In genomic region chr3:172550347-172550943, GRCh38 we compare ENCODE assay signal across 9 cellular contexts. TPM values are rescaled to one million over a fixed set of nuclear protein-coding genes. Genes with fewer than 3 reads are reported as not detected.
A peak's percentile ranks its signal among the peaks of the same experiment; 100 is the strongest.
DNase-seq lines count a peak whose midpoint lies in the region; ATAC-seq and TF ChIP-seq lines count a peak whose summit lies in the region.
"Had no signal": no experiment of that assay in that cellular context is flagged by ENCODE, and none has a peak within 500 bp of the region (broad histone marks: within the 10 kb centered on the region; RNA-seq: fewer than 3 reads in every experiment).

No MANE protein-coding gene starts in this region.

- peak overlapping the region; percentile 37 for H3K4me3 Mint-ChIP-seq in activated CD4-positive, alpha-beta T cell treated with anti-CD3 and anti-CD28 coated beads, Interleukin-2, amount 10 ng/mL, durations not matched to agents 24 days and 14 days

- no peak overlapping the region for H3K27ac ChIP-seq in fibroblast of lung (ENCODE audit: insufficient read depth, low read length)

- H3K9me3 Mint-ChIP-seq in activated CD4-positive, alpha-beta T cell treated with anti-CD3 and anti-CD28 coated beads, Interleukin-2, amount 10 ng/mL, durations not matched to agents 24 days and 14 days, result peaks cover 9% of the 10 kb centered on the region

- H3K4me2 ChIP-seq in fibroblast of lung (ENCODE audit: extremely low read depth, insufficient read depth, low read length), result no peak overlapping the region

- H3K9me3 ChIP-seq in fibroblast of lung (ENCODE audit: control insufficient read depth, insufficient read depth, low read depth, low read length), result no peaks in the 10 kb centered on the region

- peaks cover 58% of the 10 kb centered on the region for H3K4me1 Mint-ChIP-seq in activated CD4-positive, alpha-beta T cell treated with anti-CD3 and anti-CD28 coated beads, Interleukin-2, amount 10 ng/mL, durations not matched to agents 24 days and 14 days

- H3K9ac ChIP-seq in fibroblast of lung (ENCODE audit: insufficient read depth, low read length), result no peak overlapping the region

- ATAC-seq in HG03432 (IDR thresholded peaks at IDR 0.05; ENCODE audit: unreplicated experiment), result peak; percentile 85

- no peaks in the 10 kb centered on the region for H3K27me3 Mint-ChIP-seq in activated CD4-positive, alpha-beta T cell treated with anti-CD3 and anti-CD28 coated beads, Interleukin-2, amount 10 ng/mL, durations not matched to agents 24 days and 14 days

- H4K20me1 ChIP-seq in fibroblast of lung (ENCODE audit: control insufficient read depth, extremely low read depth, insufficient read depth, low read length), result no peaks in the 10 kb centered on the region

- DNase-seq in GM04503 (ENCODE audit: low read depth) (peak; percentile 37), fibroblast of lung (ENCODE audit: low read depth in 2 of 2) (peak; percentile 79 to 97), SKM-1 treated with dmso at 0.1 percent for 144 hours (lab: John Stamatoyannopoulos, UW; ENCODE audit: unreplicated experiment) (no peak), NCI-H1694 (lab: John Stamatoyannopoulos, UW) (no peak), mucosa of gallbladder (ENCODE audit: low spot score) (no peak)
- DNase-seq in activated CD4-positive, alpha-beta T cell treated with anti-CD3 and anti-CD28 coated beads, Interleukin-2, amount 10 ng/mL, durations not matched to agents 24 days and 14 days, result peak; percentile 87
- DNase-seq in stimulated activated CD8-positive, alpha-beta memory T cell treated with anti-CD3 and anti-CD28 coated beads, Interleukin-15, amount 100 ng/mL, for 4 hours (ENCODE audit: low read depth in 2 of 2), result peak; percentile 36 to 80

- H3K4me1 ChIP-seq in fibroblast of lung (ENCODE audit: control insufficient read depth, extremely low read depth, insufficient read depth, low read length), result no peaks in the 10 kb centered on the region

- H3K36me3 ChIP-seq in fibroblast of lung (ENCODE audit: control insufficient read depth, insufficient read depth, low read length), result no peaks in the 10 kb centered on the region

- H2AFZ ChIP-seq in fibroblast of lung (ENCODE audit: low read length), result no peak overlapping the region

- TF ChIP-seq CTCF in fibroblast of lung (conservative IDR thresholded peaks at IDR 0.05 in 1 of 2, IDR thresholded peaks at IDR 0.05 in 1 of 2; ENCODE audit: low read depth in 1 of 2, low read length in 2 of 2), result no peak

- H3K36me3 Mint-ChIP-seq in activated CD4-positive, alpha-beta T cell treated with anti-CD3 and anti-CD28 coated beads, Interleukin-2, amount 10 ng/mL, durations not matched to agents 24 days and 14 days (ENCODE audit: low read depth), result peaks cover 2% of the 10 kb centered on the region

- H3K4me3 ChIP-seq in fibroblast of lung (replicated peaks in 1 of 4; ENCODE audit: control extremely low read depth in 1 of 4, insufficient read depth in 1 of 4, low read depth in 3 of 4, low read length in 4 of 4), result no peak overlapping the region

- H3K27me3 ChIP-seq in fibroblast of lung (ENCODE audit: control insufficient read depth, insufficient read depth, low read length), result no peaks in the 10 kb centered on the region

- H3K79me2 ChIP-seq in fibroblast of lung (ENCODE audit: control insufficient read depth, insufficient read depth, low read length), result no peaks in the 10 kb centered on the region

- peak overlapping the region; percentile 82 for H3K27ac Mint-ChIP-seq in activated CD4-positive, alpha-beta T cell treated with anti-CD3 and anti-CD28 coated beads, Interleukin-2, amount 10 ng/mL, durations not matched to agents 24 days and 14 days

- intact Hi-C loops in activated CD4-positive, alpha-beta T cell treated with anti-CD3 and anti-CD28 coated beads, Interleukin-2, amount 10 ng/mL, durations not matched to agents 24 days and 14 days (cut with micrococcal nuclease), result loop anchor here (1.0 kb wide), 5 partner anchors 12 to 42 kb away; partner anchors contain the start of gene TNFSF10

RNA-seq across cellular contexts. Expression of gene TNFSF10, which starts 27.2 kb away (rescaled TPM):
- total RNA-seq in activated CD4-positive, alpha-beta T cell treated with anti-CD3 and anti-CD28 coated beads, Interleukin-2, amount 10 ng/mL, durations not matched to agents 24 days and 14 days, result 71.5 and 77.5 TPM in 2 replicates
- total RNA-seq in fibroblast of lung (1.5 and 4.3 TPM in 2 replicates), mucosa of gallbladder (40.3 TPM)
- polyA plus RNA-seq in fibroblast of lung, result 0.81 and 1.3 TPM in 2 replicates
- 0.70 and 0.75 TPM in 2 replicates for polyA plus RNA-seq in fibroblast of lung (2012)
- not detected in 2 replicates for polyA minus RNA-seq in fibroblast of lung (ENCODE audit: low replicate concordance)
- total RNA-seq: H1 had no signal

Comparison
In these comparisons a context has a peak if more than half of its experiments do, and no peak if none do; other contexts are left out.
1. DNase-seq: peak in GM04503 (single experiment), activated CD4-positive, alpha-beta T cell treated with anti-CD3 and anti-CD28 coated beads, Interleukin-2, amount 10 ng/mL, durations not matched to agents 24 days and 14 days (single experiment), fibroblast of lung (2 of 2) and stimulated activated CD8-positive, alpha-beta memory T cell treated with anti-CD3 and anti-CD28 coated beads, Interleukin-15, amount 100 ng/mL, for 4 hours (2 of 2); none in SKM-1 treated with dmso at 0.1 percent for 144 hours (single experiment), NCI-H1694 (single experiment) and mucosa of gallbladder (single experiment).